In the genomic region with DNA sequence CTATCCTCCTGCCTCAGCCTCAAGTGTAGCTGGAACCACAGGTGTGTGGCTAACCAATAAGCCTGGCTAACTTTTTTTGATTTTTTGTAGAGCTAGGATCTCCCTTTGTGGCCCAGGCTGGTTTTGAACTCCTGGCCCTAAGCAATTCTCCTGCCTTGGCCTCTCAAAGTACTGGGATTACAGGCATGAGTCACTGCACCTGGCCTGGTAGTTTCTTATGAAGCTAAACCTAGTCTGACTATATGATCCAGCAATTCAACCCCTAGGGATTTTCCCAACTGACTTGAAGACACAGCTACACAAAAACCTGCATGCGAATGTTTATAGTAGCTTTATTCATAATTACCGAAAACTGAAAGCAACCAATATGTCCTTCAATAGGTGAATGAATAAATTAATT, we compare ENCODE assay signal across 25 cellular contexts.
"Had no signal": no experiment of that assay in that cellular context is flagged by ENCODE, and none has a peak within 500 bp of the region (broad histone marks: within the 10 kb centered on the region; RNA-seq: fewer than 3 reads in every experiment).

No MANE protein-coding gene starts in this region.

- H3K27me3 ChIP-seq: body of pancreas, cardiac muscle cell, right atrium auricular region had no signal

- DNase-seq: activated CD4-positive, alpha-beta T cell treated with anti-CD3 and anti-CD28 coated beads for 4 hours; activated CD4-positive, alpha-beta T cell treated with anti-CD3 and anti-CD28 coated beads, Interleukin-2, amount 50 U/mL, for 4 hours; activated naive CD4-positive, alpha-beta T cell treated with Interleukin-2 at 50 U/mL for 16 hours; activated T-cell treated with anti-CD3 and anti-CD28 coated beads for 4 hours; activated T-cell treated with anti-CD3 and anti-CD28 coated beads, Interleukin-2, amount 50 U/mL, for 72 hours; anterior cingulate cortex; body of pancreas; cerebellar nuclear complex; dorsolateral prefrontal cortex; effector memory CD4-positive, alpha-beta T cell; head of caudate nucleus; hippocampal formation; left cardiac atrium; left ventricle myocardium superior; naive thymus-derived CD4-positive, alpha-beta T cell; occipital lobe; spleen; stimulated activated CD4-positive, alpha-beta T cell treated with anti-CD3 and anti-CD28 coated beads, Interleukin-2, amount 100 ng/mL, for 48 hours; stimulated activated naive CD4-positive, alpha-beta T cell treated with Interleukin-2 at 50 U/mL for 16 hours; T-helper 9 cell had no signal

- H3K36me3 ChIP-seq: cardiac muscle cell, right atrium auricular region, spleen, tibial nerve had no signal

- H3K9me3 ChIP-seq: body of pancreas had no signal

- H3K4me3 ChIP-seq: body of pancreas, cardiac muscle cell, coronary artery, dorsolateral prefrontal cortex, right atrium auricular region, spleen, tibial nerve had no signal

- H3K4me1 ChIP-seq: body of pancreas, right atrium auricular region, spleen had no signal

- H3K27ac ChIP-seq: body of pancreas, cardiac muscle cell, coronary artery, dorsolateral prefrontal cortex, right atrium auricular region, spleen, tibial nerve, VCaP had no signal

- ATAC-seq: activated T-cell treated with anti-CD3 and anti-CD28 coated beads, Interleukin-2, amount 50 U/mL, for 72 hours; body of pancreas; left cardiac atrium; left ventricle myocardium superior; naive thymus-derived CD4-positive, alpha-beta T cell had no signal
